ENCODE assay signal across 16 cellular contexts in genomic region chr12:113880993-113881392, GRCh38.
DNase-seq lines count a peak whose midpoint lies in the region; ATAC-seq and TF ChIP-seq lines count a peak whose summit lies in the region.
"Had no signal": no experiment of that assay in that cellular context is flagged by ENCODE, and none has a peak within 500 bp of the region (broad histone marks: within the 10 kb centered on the region; RNA-seq: fewer than 3 reads in every experiment).

No MANE protein-coding gene starts in this region.

- no peak overlapping the region for H3K27ac ChIP-seq in endodermal cell (ENCODE audit: low read depth, low read length)

- no peaks in the 10 kb centered on the region for H3K4me1 Mint-ChIP-seq in natural killer cell treated with Interleukin-12 subunit alpha and Interleukin-12 subunit beta and Interleukin-15 and Interleukin-18, amount 100 ng/mL, for 72 hours (ENCODE audit: low read depth in 2 of 2)
- H3K4me1 Mint-ChIP-seq in natural killer cell (peaks cover 0 to 11% of the 10 kb centered on the region in 2 donors), endodermal cell (peaks cover 14% of the 10 kb centered on the region)

- H3K9ac ChIP-seq in endodermal cell (ENCODE audit: extremely low read depth, low read length, poor library complexity, severe bottlenecking) = no peak overlapping the region

- H3K27me3 ChIP-seq in endodermal cell (ENCODE audit: control insufficient read depth, insufficient read depth, low read length, poor library complexity, severe bottlenecking) = no peaks in the 10 kb centered on the region
- H3K27me3 ChIP-seq: MG63 had no signal

- peaks cover 11% of the 10 kb centered on the region for H3K36me3 ChIP-seq in endodermal cell (ENCODE audit: control insufficient read depth, insufficient read depth, low read length)

- H3K9me3 ChIP-seq in endodermal cell (ENCODE audit: control insufficient read depth, low read length) = peaks cover 16% of the 10 kb centered on the region
- H3K9me3 ChIP-seq: MG63 had no signal

- no peak overlapping the region for H3K4me3 Mint-ChIP-seq in natural killer cell treated with Interleukin-12 subunit alpha and Interleukin-12 subunit beta and Interleukin-15 and Interleukin-18, amount 100 ng/mL, for 72 hours
- no peak overlapping the region for H3K4me3 Mint-ChIP-seq in natural killer cell
- no peak overlapping the region for H3K4me3 Mint-ChIP-seq in endodermal cell

- H3K27ac Mint-ChIP-seq in natural killer cell treated with Interleukin-12 subunit alpha and Interleukin-12 subunit beta and Interleukin-15 and Interleukin-18, amount 100 ng/mL, for 72 hours = no peak overlapping the region
- H3K27ac Mint-ChIP-seq in natural killer cell = no peak overlapping the region
- peak overlapping the region; percentile 49 for H3K27ac Mint-ChIP-seq in endodermal cell

- WGBS in endodermal cell (ENCODE audit: insufficient coverage in 1 of 2, insufficient read length in 1 of 2), 2 experiments = 97 to 98% methylated on average over 10 to 12 of the region's 12 CpGs

- no peaks in the 10 kb centered on the region for H3K36me3 Mint-ChIP-seq in natural killer cell treated with Interleukin-12 subunit alpha and Interleukin-12 subunit beta and Interleukin-15 and Interleukin-18, amount 100 ng/mL, for 72 hours
- H3K36me3 Mint-ChIP-seq in natural killer cell (no peaks in the 10 kb centered on the region), endodermal cell (ENCODE audit: low read depth) (peaks cover 27% of the 10 kb centered on the region)

- no peaks in the 10 kb centered on the region for H3K9me3 Mint-ChIP-seq in natural killer cell treated with Interleukin-12 subunit alpha and Interleukin-12 subunit beta and Interleukin-15 and Interleukin-18, amount 100 ng/mL, for 72 hours
- H3K9me3 Mint-ChIP-seq in natural killer cell = no peaks in the 10 kb centered on the region
- peaks cover 20% of the 10 kb centered on the region for H3K9me3 Mint-ChIP-seq in endodermal cell

- DNase-seq in natural killer cell treated with Interleukin-12 subunit alpha and Interleukin-12 subunit beta and Interleukin-15 and Interleukin-18, amount 100 ng/mL, for 72 hours (ENCODE audit: low spot score) = peak; percentile 37
- DNase-seq in natural killer cell (no peak), NCI-H187 treated with DMSO at 0.1 percent for 48 hours (lab: John Stamatoyannopoulos, UW) (peak; percentile 55), endodermal cell (no peak), hepatic stellate cell (ENCODE audit: low spot score) (no peak), GM10266 (ENCODE audit: extremely low spot score) (no peak)
- no peak for DNase-seq in effector CD8-positive, alpha-beta T cell (lab: John Stamatoyannopoulos, UW)
- DNase-seq: COR-L47, DMS53, H7, IMR-90, Karpas-422, MG63, NCI-H226, NCI-H774 had no signal

- H3K4me1 ChIP-seq in endodermal cell (ENCODE audit: control insufficient read depth, insufficient read depth, low read length) = no peaks in the 10 kb centered on the region

- H3K4me3 ChIP-seq in endodermal cell (ENCODE audit: low read length) = no peak overlapping the region
- H3K4me3 ChIP-seq: MG63 had no signal

- intact Hi-C loops in natural killer cell (cut with micrococcal nuclease) = no loop called here

- no peak for ATAC-seq in natural killer cell treated with Interleukin-12 subunit alpha and Interleukin-12 subunit beta and Interleukin-15 and Interleukin-18, amount 100 ng/mL, for 72 hours
- no peak for ATAC-seq in natural killer cell
- ATAC-seq: Panc1 had no signal

- H3K27me3 Mint-ChIP-seq in natural killer cell treated with Interleukin-12 subunit alpha and Interleukin-12 subunit beta and Interleukin-15 and Interleukin-18, amount 100 ng/mL, for 72 hours = no peaks in the 10 kb centered on the region
- H3K27me3 Mint-ChIP-seq in natural killer cell (ENCODE audit: low read depth in 2 of 2) (no peaks in the 10 kb centered on the region), endodermal cell (ENCODE audit: insufficient read depth) (no peaks in the 10 kb centered on the region)

- TF ChIP-seq CTCF in natural killer cell (IDR thresholded peaks at IDR 0.05) = no peak
- no peak for TF ChIP-seq CTCF in endodermal cell (conservative IDR thresholded peaks at IDR 0.05)
- TF ChIP-seq CTCF in GM10266 (IDR thresholded peaks at IDR 0.05; ENCODE audit: control insufficient read depth, insufficient read depth, low read depth, missing control alignments) = no peak

Comparison
In these comparisons a context has a peak if more than half of its experiments do, and no peak if none do; other contexts are left out.
1. DNase-seq: peak in natural killer cell treated with Interleukin-12 subunit alpha and Interleukin-12 subunit beta and Interleukin-15 and Interleukin-18, amount 100 ng/mL, for 72 hours (single experiment) and NCI-H187 treated with DMSO at 0.1 percent for 48 hours (single experiment); none in natural killer cell (single experiment), endodermal cell (single experiment), effector CD8-positive, alpha-beta T cell (single experiment), hepatic stellate cell (single experiment) and GM10266 (single experiment).